21 cellular contexts compared by ENCODE assay signal in the genomic region with DNA sequence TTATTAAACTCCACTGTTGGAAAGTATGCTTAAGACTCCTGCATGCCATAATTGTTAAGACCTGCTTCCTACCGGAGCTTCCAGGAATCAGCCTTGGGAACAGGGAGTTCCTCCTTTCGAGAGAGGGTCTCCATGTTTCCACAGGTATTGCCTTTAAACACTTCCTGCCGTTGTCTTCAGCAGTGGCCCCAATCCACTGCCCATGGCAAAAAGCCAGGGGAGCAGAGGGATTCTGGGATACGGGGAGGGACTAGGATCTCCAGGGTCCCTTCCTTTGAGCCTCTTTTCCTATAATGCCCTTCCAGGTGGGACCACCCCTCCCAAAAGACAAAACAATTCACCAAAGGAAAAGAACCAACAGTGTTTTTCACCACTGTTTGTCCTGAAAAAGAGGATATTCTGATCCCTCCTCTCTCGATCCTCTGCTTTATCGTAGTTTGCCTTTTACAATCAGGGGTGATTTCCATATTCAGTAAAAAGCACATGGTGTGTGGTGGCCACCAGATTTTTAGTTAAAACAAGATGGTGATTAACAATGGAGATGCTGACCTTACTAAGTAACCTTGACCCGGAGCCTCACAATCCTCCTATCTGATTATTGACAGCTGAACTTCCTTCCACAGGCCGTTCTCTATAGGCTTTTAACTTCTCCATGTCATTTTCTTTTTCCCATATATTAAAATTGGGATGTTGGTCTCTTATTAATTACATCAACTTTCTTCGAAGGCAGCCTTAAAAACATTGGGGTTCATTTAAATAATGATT. TPM values are rescaled to one million over a fixed set of nuclear protein-coding genes. Genes with fewer than 3 reads are reported as not detected.
DNase-seq lines count a peak whose midpoint lies in the region; ATAC-seq and TF ChIP-seq lines count a peak whose summit lies in the region.
"Had no signal": no experiment of that assay in that cellular context is flagged by ENCODE, and none has a peak within 500 bp of the region (broad histone marks: within the 10 kb centered on the region; RNA-seq: fewer than 3 reads in every experiment).

No MANE protein-coding gene starts in this region.

- H3K27ac Mint-ChIP-seq in activated T-cell treated with anti-CD3 and anti-CD28 coated beads, Interleukin-2, amount 50 U/mL, for 24 hours, result peak overlapping the region; percentile 35
- H3K27ac Mint-ChIP-seq in effector memory CD8-positive, alpha-beta T cell, result peak overlapping the region in 1 of 2 donors; percentile 78

- no peak overlapping the region for H3K23ac ChIP-seq in neuronal stem cell (ENCODE audit: low read depth, low read length, poor library complexity)

- H4K91ac ChIP-seq in neuronal stem cell (ENCODE audit: low read depth, low read length, poor library complexity), result no peak overlapping the region

- H3K4me1 ChIP-seq in Karpas-422 (ENCODE audit: low read length) (peaks cover 12% of the 10 kb centered on the region), neuronal stem cell (ENCODE audit: control insufficient read depth in 2 of 2, insufficient read depth in 1 of 2, low read depth in 1 of 2, low read length in 2 of 2) (peaks cover 0 to 2% of the 10 kb centered on the region in 2 donors), ascending aorta (no peaks in the 10 kb centered on the region)
- H3K4me1 ChIP-seq: SJSA1 had no signal

- H2BK120ac ChIP-seq in neuronal stem cell (ENCODE audit: low read depth, low read length), result no peak overlapping the region

- H2BK12ac ChIP-seq in neuronal stem cell (ENCODE audit: low read length), result no peak overlapping the region

- no peak overlapping the region for H4K8ac ChIP-seq in neuronal stem cell (ENCODE audit: low read depth, low read length)

- H3K9me3 Mint-ChIP-seq in activated T-cell treated with anti-CD3 and anti-CD28 coated beads, Interleukin-2, amount 50 U/mL, for 24 hours, result no peaks in the 10 kb centered on the region
- H3K9me3 Mint-ChIP-seq in effector memory CD8-positive, alpha-beta T cell, result no peaks in the 10 kb centered on the region
- H3K9me3 Mint-ChIP-seq: activated naive CD4-positive, alpha-beta T cell treated with anti-CD3 and anti-CD28 coated beads, Interleukin-2, amount 50 U/mL, for 72 hours had no signal

- no peak overlapping the region for H3K4ac ChIP-seq in neuronal stem cell (ENCODE audit: low read length)

- H3K9me3 ChIP-seq in Karpas-422 (ENCODE audit: low read length), result no peaks in the 10 kb centered on the region
- no peaks in the 10 kb centered on the region for H3K9me3 ChIP-seq in neuronal stem cell (replicated peaks in 1 of 2; ENCODE audit: control insufficient read depth in 2 of 2, insufficient read depth in 1 of 2, low read depth in 1 of 2, low read length in 2 of 2)
- no peaks in the 10 kb centered on the region for H3K9me3 ChIP-seq in ascending aorta
- H3K9me3 ChIP-seq: SJSA1 had no signal

- no peaks in the 10 kb centered on the region for H3K36me3 Mint-ChIP-seq in activated T-cell treated with anti-CD3 and anti-CD28 coated beads, Interleukin-2, amount 50 U/mL, for 24 hours (ENCODE audit: low read depth)
- no peaks in the 10 kb centered on the region for H3K36me3 Mint-ChIP-seq in effector memory CD8-positive, alpha-beta T cell (ENCODE audit: insufficient read depth)
- H3K36me3 Mint-ChIP-seq: activated naive CD4-positive, alpha-beta T cell treated with anti-CD3 and anti-CD28 coated beads, Interleukin-2, amount 50 U/mL, for 72 hours; brain had no signal

- H3K36me3 ChIP-seq in Karpas-422 (ENCODE audit: insufficient read depth, low read length) (no peaks in the 10 kb centered on the region), neuronal stem cell (replicated peaks in 1 of 2; ENCODE audit: control insufficient read depth in 2 of 2, insufficient read depth in 2 of 2, low read length in 2 of 2) (no peaks in the 10 kb centered on the region), ascending aorta (no peaks in the 10 kb centered on the region)
- H3K36me3 ChIP-seq: SJSA1 had no signal

- H3K79me2 ChIP-seq in Karpas-422 (ENCODE audit: low read length), result no peaks in the 10 kb centered on the region

- WGBS in neuronal stem cell (ENCODE audit: extremely low coverage in 2 of 2, insufficient read length in 2 of 2, insufficient replicate concordance in 1 of 2), 2 donors, result no CpG with 5 or more reads among the region's 9 CpGs

- TF ChIP-seq CTCF in ascending aorta (IDR thresholded peaks at IDR 0.05), result no peak

- H3K4me1 Mint-ChIP-seq in activated T-cell treated with anti-CD3 and anti-CD28 coated beads, Interleukin-2, amount 50 U/mL, for 24 hours (ENCODE audit: low read depth), result peaks cover 24% of the 10 kb centered on the region
- H3K4me1 Mint-ChIP-seq in effector memory CD8-positive, alpha-beta T cell (ENCODE audit: low read depth in 2 of 2), result peaks cover 7 to 14% of the 10 kb centered on the region in 2 donors

- no peak overlapping the region for H3K18ac ChIP-seq in neuronal stem cell (ENCODE audit: low read length)

- H3K27me3 ChIP-seq in Karpas-422 (ENCODE audit: low read length) (no peaks in the 10 kb centered on the region), neuronal stem cell (ENCODE audit: control insufficient read depth in 3 of 3, insufficient read depth in 3 of 3, low read depth in 1 of 3, low read length in 3 of 3) (no peaks in the 10 kb centered on the region), ascending aorta (no peaks in the 10 kb centered on the region)
- H3K27me3 ChIP-seq: SJSA1 had no signal

- H3K4me3 ChIP-seq in Karpas-422 (ENCODE audit: low read length) (0 out of 2 replicates have a peak overlapping the region, but pooled peaks have one; percentile 37), neuronal stem cell (ENCODE audit: low read length in 2 of 2) (no peak overlapping the region), ascending aorta (no peak overlapping the region)
- H3K4me3 ChIP-seq: coronary artery, SJSA1 had no signal

- no peaks in the 10 kb centered on the region for H3K27me3 Mint-ChIP-seq in activated T-cell treated with anti-CD3 and anti-CD28 coated beads, Interleukin-2, amount 50 U/mL, for 24 hours
- H3K27me3 Mint-ChIP-seq in effector memory CD8-positive, alpha-beta T cell, result peaks cover 0 to 6% of the 10 kb centered on the region in 2 donors

- H4K20me1 ChIP-seq in Karpas-422 (ENCODE audit: insufficient read depth, low read depth, low read length), result no peaks in the 10 kb centered on the region

- peaks cover 2% of the 10 kb centered on the region for H3K79me1 ChIP-seq in neuronal stem cell (ENCODE audit: low read depth, low read length)

- intact Hi-C loops in ascending aorta (cut with DNase I), result no loop called here

- no peak for ATAC-seq in effector memory CD8-positive, alpha-beta T cell (replicated peaks)
- ATAC-seq in HG02970 (IDR thresholded peaks at IDR 0.05; ENCODE audit: low FRiP score, unreplicated experiment) (no peak), GM21528 (IDR thresholded peaks at IDR 0.05; ENCODE audit: low FRiP score, unreplicated experiment) (no peak)

- H2AK5ac ChIP-seq in neuronal stem cell (ENCODE audit: low read depth, low read length), result no peak overlapping the region

- H3K4me3 Mint-ChIP-seq in activated T-cell treated with anti-CD3 and anti-CD28 coated beads, Interleukin-2, amount 50 U/mL, for 24 hours, result peak overlapping the region; percentile 52
- peak overlapping the region; percentile 42 to 58 for H3K4me3 Mint-ChIP-seq in effector memory CD8-positive, alpha-beta T cell
- H3K4me3 Mint-ChIP-seq: brain had no signal

- DNase-seq in activated T-cell treated with anti-CD3 and anti-CD28 coated beads, Interleukin-2, amount 50 U/mL, for 24 hours, result no peak
- DNase-seq in activated T-cell treated with anti-CD3 and anti-CD28 coated beads, Interleukin-2, amount 50 U/mL, for 1 hour, result no peak
- peak; percentile 26 for DNase-seq in Karpas-422
- no peak for DNase-seq in effector memory CD8-positive, alpha-beta T cell
- DNase-seq in neuronal stem cell (ENCODE audit: low spot score), result no peak
- DNase-seq in ascending aorta (ENCODE audit: low spot score in 2 of 2), result no peak
- DNase-seq: activated CD4-positive, alpha-beta T cell treated with anti-CD3 and anti-CD28 coated beads for 4 hours; activated CD8-positive, alpha-beta memory T cell treated with anti-CD3 and anti-CD28 coated beads, Interleukin-2, amount 50 U/mL, for 4 hours; H7; Kasumi-1; midbrain; NCI-H1092 treated with DMSO at 0.1 percent for 48 hours; NCI-H524 treated with DMSO at 0.1 percent for 48 hours; stimulated activated CD4-positive, alpha-beta T cell treated with anti-CD3 and anti-CD28 coated beads, Interleukin-15, amount 100 ng/mL, for 24 hours; trophoblast cell had no signal

- no peak overlapping the region for H2BK15ac ChIP-seq in neuronal stem cell (ENCODE audit: low read length)

- peak overlapping the region; percentile 61 for H3K4me2 ChIP-seq in Karpas-422 (ENCODE audit: low read depth, low read length, poor library complexity, severe bottlenecking)
- H3K4me2 ChIP-seq in neuronal stem cell (ENCODE audit: insufficient read depth, low read length, poor library complexity, severe bottlenecking), result no peak overlapping the region

- no peaks in the 10 kb centered on the region for H3K9me2 ChIP-seq in Karpas-422 (replicated peaks; ENCODE audit: insufficient read depth, low read length)

- H2AFZ ChIP-seq in Karpas-422 (ENCODE audit: low read length) (0 out of 2 replicates have a peak overlapping the region, but pooled peaks have one; percentile 1), neuronal stem cell (ENCODE audit: low read length) (peak overlapping the region; percentile 25)

- H3K9ac ChIP-seq in Karpas-422 (ENCODE audit: low read length) (no peak overlapping the region), neuronal stem cell (ENCODE audit: low read depth, low read length, poor library complexity) (no peak overlapping the region)

- H3K14ac ChIP-seq in neuronal stem cell (ENCODE audit: low read length), result no peak overlapping the region

- H3K27ac ChIP-seq in Karpas-422 (ENCODE audit: low read length) (no peak overlapping the region), neuronal stem cell (replicated peaks; ENCODE audit: low read length) (no peak overlapping the region), ascending aorta (no peak overlapping the region)
- H3K27ac ChIP-seq: coronary artery, SJSA1 had no signal

- H2BK5ac ChIP-seq in neuronal stem cell (ENCODE audit: low read length), result no peak overlapping the region

RNA-seq across cellular contexts. Expression of a gene that starts 36.0 kb away (rescaled TPM):
- not detected in 2 replicates for total RNA-seq in Karpas-422 (2014; rRNA removed; shearing (Covaris generic); ENCODE audit: low replicate concordance)
- not detected for polyA plus RNA-seq in neuronal stem cell (2013, experiment 1 of 2)
- polyA plus RNA-seq in neuronal stem cell (2013, experiment 2 of 2), result not detected
- not detected for total RNA-seq in ascending aorta
- total RNA-seq: activated naive CD4-positive, alpha-beta T cell treated with anti-CD3 and anti-CD28 coated beads, Interleukin-2, amount 50 U/mL, for 72 hours; H7; SJSA1 had no signal
